In the genomic region with DNA sequence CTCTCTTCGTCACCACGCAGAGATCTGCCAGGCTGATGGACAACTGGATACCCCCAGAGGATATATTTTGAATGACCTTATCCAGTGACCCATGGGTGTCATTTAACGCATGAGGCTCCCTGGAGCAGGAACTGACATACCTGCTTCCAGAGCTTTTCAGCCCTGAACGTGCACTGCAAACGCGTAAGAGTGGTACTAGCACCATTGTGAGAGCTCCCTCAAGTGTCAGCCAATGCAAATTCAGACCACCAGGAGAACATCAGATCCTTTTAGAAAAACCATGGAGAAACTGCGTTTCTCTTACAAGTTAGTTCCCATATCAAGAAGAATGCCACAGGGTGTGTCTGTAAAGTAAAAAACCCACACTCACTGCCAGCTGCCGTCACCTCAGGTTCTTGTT, we compare ENCODE assay signal across 1 cellular context.
TF ChIP-seq lines count a peak whose summit lies in the region.

No MANE protein-coding gene starts in this region.

TF ChIP-seq in endothelial cell of umbilical vein, 7 proteins besides CTCF, POLR2A, EP300 and RAD21:
- TF ChIP-seq POLR2AphosphoS5 (IDR thresholded peaks at IDR 0.05; ENCODE audit: insufficient read depth, low read depth, low read length) = no peak
